ENCODE assay signal across 10 cellular contexts in the genomic region with DNA sequence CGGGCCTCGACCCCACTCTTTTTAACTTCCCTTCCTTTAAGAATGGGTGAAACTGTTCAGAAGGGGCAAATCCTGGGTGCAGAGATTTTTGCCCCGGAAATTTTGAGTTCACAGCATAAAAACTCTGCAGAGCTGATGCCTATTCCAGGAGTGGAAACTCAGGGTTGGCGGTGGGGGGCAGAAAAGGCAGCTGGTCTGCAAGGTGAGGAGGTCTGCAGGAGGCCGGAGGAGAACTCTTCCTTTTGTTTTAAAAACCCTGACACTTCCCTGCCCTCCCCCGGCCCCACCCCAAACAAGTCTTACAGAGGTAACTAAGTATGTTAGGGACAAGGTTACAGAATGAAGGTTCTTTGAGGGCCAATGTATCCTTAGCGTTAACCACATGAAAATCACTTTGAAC.
DNase-seq lines count a peak whose midpoint lies in the region; ATAC-seq and TF ChIP-seq lines count a peak whose summit lies in the region.
"Had no signal": no experiment of that assay in that cellular context is flagged by ENCODE, and none has a peak within 500 bp of the region (broad histone marks: within the 10 kb centered on the region; RNA-seq: fewer than 3 reads in every experiment).

No MANE protein-coding gene starts in this region.

- peak overlapping the region in 11 of 12 donors; percentile 55 to 87 (median 71) for H3K27ac ChIP-seq in heart left ventricle
- H3K27ac ChIP-seq in vagina: peak overlapping the region; percentile 8

- H3K27ac Mint-ChIP-seq in nephron: peak overlapping the region; percentile 87 to 97 (median 92)
- H3K27ac Mint-ChIP-seq: IgD-negative memory B cell had no signal

- peaks cover 0 to 32% (median 0%) of the 10 kb centered on the region in 9 donors for H3K27me3 ChIP-seq in heart left ventricle
- no peaks in the 10 kb centered on the region for H3K27me3 ChIP-seq in vagina

- DNase-seq in heart left ventricle: no peak
- DNase-seq in cardiac septum (ENCODE audit: low spot score): no peak
- DNase-seq in epidermal melanocyte (ENCODE audit: insufficient read length, low spot score): peak; percentile 19
- DNase-seq in vagina (ENCODE audit: extremely low spot score in 2 of 2): no peak
- DNase-seq in activated CD4-positive, alpha-beta T cell treated with anti-CD3 and anti-CD28 coated beads, Interleukin-2, amount 50 U/mL, for 1 hour: no peak
- DNase-seq: NCI-H1436 treated with DMSO at 0.1 percent for 48 hours had no signal

- H3K4me1 Mint-ChIP-seq in nephron: peaks cover 49% of the 10 kb centered on the region

- H3K9me3 ChIP-seq in heart left ventricle: peaks cover 0 to under 1% (median 0%) of the 10 kb centered on the region in 12 donors
- H3K9me3 ChIP-seq in vagina: no peaks in the 10 kb centered on the region

- no peaks in the 10 kb centered on the region for H3K36me3 Mint-ChIP-seq in nephron (ENCODE audit: low read depth)
- H3K36me3 Mint-ChIP-seq: IgD-negative memory B cell had no signal

- TF ChIP-seq POLR2A in heart left ventricle (IDR thresholded peaks at IDR 0.05): no peak
- no peak for TF ChIP-seq POLR2A in vagina (IDR thresholded peaks at IDR 0.05)

- peak in 2 of 4 donors; percentile 7 to 18 for ATAC-seq in heart left ventricle
- ATAC-seq in HG02973 (IDR thresholded peaks at IDR 0.05; ENCODE audit: unreplicated experiment): no peak
- no peak for ATAC-seq in GM19455 (IDR thresholded peaks at IDR 0.05; ENCODE audit: unreplicated experiment)

- H3K9me3 Mint-ChIP-seq in nephron: peaks cover 3% of the 10 kb centered on the region

- intact Hi-C loops in heart left ventricle (cut with DNase I) (no loop called here), cardiac septum (cut with DNase I) (no loop called here), vagina (cut with DNase I) (no loop called here)

- peaks cover 8% of the 10 kb centered on the region for H3K27me3 Mint-ChIP-seq in nephron (ENCODE audit: low read depth)

- H3K4me3 Mint-ChIP-seq in nephron: peak overlapping the region; percentile 55 to 80 (median 73)

- TF ChIP-seq CTCF in heart left ventricle (IDR thresholded peaks at IDR 0.05) (no peak), nephron (IDR thresholded peaks at IDR 0.05; ENCODE audit: unreplicated experiment in 3 of 3) (no peak), vagina (IDR thresholded peaks at IDR 0.05) (no peak)

- H3K4me1 ChIP-seq in heart left ventricle: peaks cover 0 to 35% (median 16%) of the 10 kb centered on the region in 12 donors
- H3K4me1 ChIP-seq in vagina: peaks cover 18% of the 10 kb centered on the region

- H3K4me3 ChIP-seq in heart left ventricle (peak overlapping the region in 9 of 12 donors; percentile 24 to 50 (median 35)), vagina (peak overlapping the region in 1 of 2 donors; percentile 32)

- 48 to 66% (median 49%) methylated on average over 7 of the region's 7 CpGs for WGBS in heart left ventricle, 4 donors

- H3K36me3 ChIP-seq in heart left ventricle (no peaks in the 10 kb centered on the region), vagina (no peaks in the 10 kb centered on the region)
